Comparison of ENCODE assay signal across 22 cellular contexts in genomic region chr7:21141476-21141875, GRCh38.
A peak's percentile ranks its signal among the peaks of the same experiment; 100 is the strongest.
DNase-seq lines count a peak whose midpoint lies in the region; ATAC-seq lines count a peak whose summit lies in the region.
"Had no signal": no experiment of that assay in that cellular context is flagged by ENCODE, and none has a peak within 500 bp of the region (broad histone marks: within the 10 kb centered on the region; RNA-seq: fewer than 3 reads in every experiment).

No MANE protein-coding gene starts in this region.

- H3K9ac ChIP-seq in mesendoderm (ENCODE audit: low read length) (no peak overlapping the region), mesenchymal stem cell (ENCODE audit: low read length) (no peak overlapping the region)
- H3K9ac ChIP-seq: BLaER1 had no signal

- no peak overlapping the region for H2BK5ac ChIP-seq in mesendoderm (ENCODE audit: low read length)
- H2BK5ac ChIP-seq in mesenchymal stem cell (ENCODE audit: low read depth, low read length, poor library complexity, severe bottlenecking), result no peak overlapping the region

- H3K79me1 ChIP-seq in mesendoderm (ENCODE audit: low read length) (no peaks in the 10 kb centered on the region), mesenchymal stem cell (replicated peaks; ENCODE audit: low read length, poor library complexity, severe bottlenecking) (no peaks in the 10 kb centered on the region)

- H3K4me2 ChIP-seq in mesendoderm (ENCODE audit: low read length) (no peak overlapping the region), mesenchymal stem cell (ENCODE audit: low read length, poor library complexity, severe bottlenecking) (no peak overlapping the region)
- H3K4me2 ChIP-seq: BLaER1 had no signal

- no CpG with 5 or more reads among the region's 3 CpGs for WGBS in mesendoderm (ENCODE audit: extremely low coverage, insufficient coverage, low lambda C conversion rate)
- 96% methylated on average over 2 of the region's 3 CpGs for WGBS in mesenchymal stem cell

- no peak for ATAC-seq in GM21717 (IDR thresholded peaks at IDR 0.05; ENCODE audit: unreplicated experiment)
- ATAC-seq: GM12878 had no signal

- no peak overlapping the region for H2BK120ac ChIP-seq in mesendoderm (ENCODE audit: low read depth, low read length)
- no peak overlapping the region for H2BK120ac ChIP-seq in mesenchymal stem cell (ENCODE audit: low read depth, low read length)

- no peaks in the 10 kb centered on the region for H3K27me3 ChIP-seq in SJCRH30
- no peaks in the 10 kb centered on the region for H3K27me3 ChIP-seq in mesendoderm (ENCODE audit: insufficient read depth, low read length, poor library complexity)
- H3K27me3 ChIP-seq in mesenchymal stem cell (ENCODE audit: control insufficient read depth in 1 of 2, insufficient read depth in 1 of 2, low read length in 2 of 2), result no peaks in the 10 kb centered on the region
- H3K27me3 ChIP-seq: BE2C, BLaER1 had no signal

- no peak overlapping the region for H2BK15ac ChIP-seq in mesendoderm (replicated peaks; ENCODE audit: low read depth)
- no peak overlapping the region for H2BK15ac ChIP-seq in mesenchymal stem cell (ENCODE audit: low read depth, poor library complexity, severe bottlenecking)

- H4K8ac ChIP-seq in mesendoderm (ENCODE audit: low read depth, low read length) (no peak overlapping the region), mesenchymal stem cell (ENCODE audit: low read length) (no peak overlapping the region)

- H2AFZ ChIP-seq in mesenchymal stem cell (ENCODE audit: low read depth, low read length), result no peak overlapping the region

- H3K56ac ChIP-seq in mesendoderm (ENCODE audit: low read length), result no peak overlapping the region

- no peaks in the 10 kb centered on the region for H3K9me3 ChIP-seq in SJCRH30 (replicated peaks)
- H3K9me3 ChIP-seq in mesenchymal stem cell (ENCODE audit: control insufficient read depth, low read length), result no peaks in the 10 kb centered on the region
- H3K9me3 ChIP-seq: BE2C, BLaER1 had no signal

- H3K23ac ChIP-seq in mesendoderm (ENCODE audit: low read length), result no peak overlapping the region
- no peak overlapping the region for H3K23ac ChIP-seq in mesenchymal stem cell (ENCODE audit: low read length in 2 of 2)

- H3K14ac ChIP-seq in mesenchymal stem cell (ENCODE audit: low read length in 2 of 2), result no peak overlapping the region

- no peak overlapping the region for H2AK5ac ChIP-seq in mesendoderm (ENCODE audit: low read length)
- no peak overlapping the region for H2AK5ac ChIP-seq in mesenchymal stem cell (ENCODE audit: low read length, severe bottlenecking)

- H3K27ac ChIP-seq in SJCRH30, result peak overlapping the region; percentile 65
- H3K27ac ChIP-seq in mesendoderm (ENCODE audit: low read depth, low read length), result no peak overlapping the region
- H3K27ac ChIP-seq in mesenchymal stem cell (ENCODE audit: low read length, poor library complexity, severe bottlenecking), result no peak overlapping the region
- H3K27ac ChIP-seq: BLaER1 had no signal

- H3K79me2 ChIP-seq in mesendoderm (ENCODE audit: control insufficient read depth, insufficient read depth, low read length), result no peaks in the 10 kb centered on the region

- DNase-seq in NCI-H82 (lab: John Stamatoyannopoulos, UW) (peak; percentile 78), NCI-H82 treated with DMSO at 0.1 percent for 48 hours (lab: John Stamatoyannopoulos, UW; ENCODE audit: unreplicated experiment) (peak; percentile 14), SJCRH30 (peak; percentile 65 to 90), mesendoderm (peak; percentile 48), SW 1271 (lab: John Stamatoyannopoulos, UW) (no peak), NOMO-1 treated with DMSO at 0.1 percent for 48 hours (lab: John Stamatoyannopoulos, UW; ENCODE audit: unreplicated experiment) (no peak), mesenchymal stem cell (no peak)
- DNase-seq: 8988T; BE2C; C1 segment of cervical spinal cord; CD4-positive, alpha-beta memory T cell; CD4-positive, CD25-positive, alpha-beta regulatory T cell; CD8-positive, alpha-beta memory T cell; COR-L47; DMS 273 treated with DMSO at 0.1 percent for 48 hours; DMS79; DND-41; EL; GDM1 had no signal

- no peaks in the 10 kb centered on the region for H3K36me3 ChIP-seq in SJCRH30
- H3K36me3 ChIP-seq in mesendoderm (ENCODE audit: control insufficient read depth, insufficient read depth, low read length), result no peaks in the 10 kb centered on the region
- no peaks in the 10 kb centered on the region for H3K36me3 ChIP-seq in mesenchymal stem cell (ENCODE audit: control insufficient read depth in 1 of 2, insufficient read depth in 2 of 2, low read depth in 1 of 2, low read length in 2 of 2)
- H3K36me3 ChIP-seq: BE2C, BLaER1 had no signal

- no peak overlapping the region for H3K18ac ChIP-seq in mesendoderm (ENCODE audit: low read length)
- no peak overlapping the region for H3K18ac ChIP-seq in mesenchymal stem cell (ENCODE audit: low read depth in 1 of 2, low read length in 2 of 2)

- H3K4ac ChIP-seq in mesendoderm (ENCODE audit: low read depth, low read length) (no peak overlapping the region), mesenchymal stem cell (ENCODE audit: low read depth in 1 of 2, low read length in 2 of 2) (no peak overlapping the region)

- no peak overlapping the region for H4K5ac ChIP-seq in mesendoderm (ENCODE audit: low read length)

- H3K4me3 ChIP-seq in SJCRH30 (no peak overlapping the region), mesendoderm (ENCODE audit: low read length) (no peak overlapping the region), mesenchymal stem cell (ENCODE audit: insufficient read depth in 1 of 2, low read depth in 1 of 2, low read length in 2 of 2) (no peak overlapping the region)
- H3K4me3 ChIP-seq: BLaER1, GM12878 had no signal

- no peak overlapping the region for H4K91ac ChIP-seq in mesenchymal stem cell (ENCODE audit: low read length)

- H3K4me1 ChIP-seq in SJCRH30 (peaks cover 34% of the 10 kb centered on the region), mesendoderm (ENCODE audit: control insufficient read depth, low read depth, low read length) (no peaks in the 10 kb centered on the region), mesenchymal stem cell (ENCODE audit: control insufficient read depth, insufficient read depth, low read depth, low read length) (no peaks in the 10 kb centered on the region)
- H3K4me1 ChIP-seq: BE2C, BLaER1 had no signal

- no peak overlapping the region for H2BK12ac ChIP-seq in mesenchymal stem cell (ENCODE audit: low read length in 2 of 2)

Comparison
In these comparisons a context has a peak if more than half of its experiments do, and no peak if none do; other contexts are left out.
1. DNase-seq: peak in NCI-H82 (single experiment), NCI-H82 treated with DMSO at 0.1 percent for 48 hours (single experiment), SJCRH30 (2 of 2) and mesendoderm (single experiment); none in SW 1271 (0 of 2), NOMO-1 treated with DMSO at 0.1 percent for 48 hours (single experiment) and mesenchymal stem cell (single experiment).